Comparison of ENCODE assay signal across 18 cellular contexts in the genomic region with DNA sequence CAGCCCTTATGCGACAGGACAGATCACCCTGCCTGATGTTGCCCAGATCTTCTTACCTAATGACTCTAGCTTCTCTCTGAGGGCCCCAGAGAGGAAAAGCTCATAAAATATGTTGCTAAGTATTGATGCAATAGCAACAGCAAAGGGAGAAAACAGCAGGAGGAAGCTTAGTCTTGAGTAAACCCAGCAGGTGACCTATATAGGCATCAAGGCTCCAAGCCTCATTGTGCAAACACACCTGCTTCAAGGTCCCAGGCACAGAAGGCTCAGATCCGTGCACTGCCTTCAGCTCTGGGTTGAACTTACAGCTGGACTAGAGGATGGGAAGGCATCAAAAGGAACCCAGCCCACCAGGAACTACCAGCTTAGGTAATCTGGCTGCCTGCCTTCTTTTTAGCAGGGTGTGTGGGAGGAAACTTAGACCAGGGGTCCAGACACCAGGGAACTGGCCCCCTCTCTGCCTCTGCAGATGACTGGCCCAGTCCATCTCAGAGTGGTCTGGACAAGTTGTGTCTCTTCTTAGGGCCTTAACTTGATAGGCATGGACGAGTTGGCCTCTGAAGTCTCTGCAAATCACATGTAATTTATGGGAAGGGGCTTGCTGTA. TPM values are rescaled to one million over a fixed set of nuclear protein-coding genes. Genes with fewer than 3 reads are reported as not detected.
DNase-seq lines count a peak whose midpoint lies in the region; ATAC-seq, FAIRE-seq and TF ChIP-seq lines count a peak whose summit lies in the region.
"Had no signal": no experiment of that assay in that cellular context is flagged by ENCODE, and none has a peak within 500 bp of the region (broad histone marks: within the 10 kb centered on the region; RNA-seq: fewer than 3 reads in every experiment).

No MANE protein-coding gene starts in this region.

- peaks cover 7% of the 10 kb centered on the region; the same call in 1 of the 2 replicates for H3F3A ChIP-seq in PC-9 (ENCODE audit: insufficient read depth, low read depth)

- no peak overlapping the region for H2AFZ ChIP-seq in PC-9

- H3K4me3 ChIP-seq in PC-9 (no peak overlapping the region), pancreas (no peak overlapping the region)
- H3K4me3 ChIP-seq: breast epithelium had no signal

- FAIRE-seq in pancreas (lab: Jason Lieb, UNC), result no peak
- FAIRE-seq: GM18507 had no signal

- no TSS peak for BruUV-seq in PC-9 (replicated peaks; lab: Mats Ljungman, UMichigan)

- ATAC-seq in pancreas, result peak in 3 of 4 donors; percentile 44 to 92 (median 86)
- ATAC-seq: CD8-positive, alpha-beta T cell had no signal

- intact Hi-C loops in PC-9 (cut with micrococcal nuclease; ENCODE audit: unreplicated experiment) (no loop called here), pancreas (cut with DNase I) (no loop called here)

- peak; percentile 50 for DNase-seq in NCI-H2029 treated with DMSO at 0.1 percent for 48 hours (lab: John Stamatoyannopoulos, UW)
- peak in 1 of 2 experiments; percentile 90 for DNase-seq in PC-9
- peak in 1 of 6 donors; percentile 31 for DNase-seq in pancreas
- no peak for DNase-seq in A172 (ENCODE audit: low spot score)
- DNase-seq in amniotic stem cell (lab: John Stamatoyannopoulos, UW), result no peak
- DNase-seq in stimulated activated CD4-positive, alpha-beta T cell treated with anti-CD3 and anti-CD28 coated beads, Interleukin-2, amount 100 ng/mL, for 48 hours, result no peak
- no peak for DNase-seq in activated CD4-positive, alpha-beta T cell treated with anti-CD3 and anti-CD28 coated beads for 48 hours
- DNase-seq: CD8-positive, alpha-beta T cell; effector CD8-positive, alpha-beta T cell; GOT3; mesenchymal stem cell; nucleus accumbens had no signal

- no peak for TF ChIP-seq RAD21 in Ishikawa (IDR thresholded peaks at IDR 0.05; ENCODE audit: low read depth)

- no peaks in the 10 kb centered on the region; the same call in 1 of the 2 replicates for H3K27me3 ChIP-seq in PC-9 (ENCODE audit: insufficient read depth, low read depth)
- no peaks in the 10 kb centered on the region for H3K27me3 ChIP-seq in pancreas

- H3K9me3 ChIP-seq in PC-9 (ENCODE audit: insufficient read depth, low read depth) (no peaks in the 10 kb centered on the region), pancreas (no peaks in the 10 kb centered on the region)
- H3K9me3 ChIP-seq: breast epithelium had no signal

- WGBS in pancreas, 2 donors, result 52 to 59% methylated on average over 3 of the region's 3 CpGs

- H3K4me1 ChIP-seq in PC-9 (replicated peaks; ENCODE audit: insufficient read depth) (peaks cover 13% of the 10 kb centered on the region), pancreas (no peaks in the 10 kb centered on the region)
- H3K4me1 ChIP-seq: breast epithelium had no signal

- POLR2A ChIA-PET in PC-9 (lab: Charles Lee; ENCODE audit: unreplicated experiment), result no interaction called here

- H3K79me2 ChIP-seq in PC-9 (ENCODE audit: low read depth), result no peaks in the 10 kb centered on the region

- peak overlapping the region; percentile 43 for H3K4me2 ChIP-seq in PC-9

- H3K9me2 ChIP-seq in PC-9 (ENCODE audit: insufficient read depth), result no peaks in the 10 kb centered on the region

- H3K27ac ChIP-seq in PC-9, result no peak overlapping the region
- no peak overlapping the region for H3K27ac ChIP-seq in pancreas
- H3K27ac ChIP-seq: breast epithelium, VCaP had no signal

- no peaks in the 10 kb centered on the region for H4K20me1 ChIP-seq in PC-9 (ENCODE audit: insufficient read depth)

- CTCF ChIA-PET in PC-9 (lab: Charles Lee), result no interaction called here

- TF ChIP-seq EP300 in Ishikawa (IDR thresholded peaks at IDR 0.05; ENCODE audit: borderline replicate concordance), result no peak

- TF ChIP-seq CTCF in PC-9 (conservative IDR thresholded peaks at IDR 0.05), result no peak
- no peak for TF ChIP-seq CTCF in pancreas (IDR thresholded peaks at IDR 0.05)

- H3K36me3 ChIP-seq in PC-9 (ENCODE audit: low read depth) (no peaks in the 10 kb centered on the region), pancreas (no peaks in the 10 kb centered on the region)
- H3K36me3 ChIP-seq: breast epithelium had no signal

TF ChIP-seq in Ishikawa, 13 proteins besides CTCF, POLR2A, EP300 and RAD21:
- peak; percentile 72 for TF ChIP-seq CEBPB (IDR thresholded peaks at IDR 0.05)
- TF ChIP-seq ZBTB7A (IDR thresholded peaks at IDR 0.05; ENCODE audit: low read depth), result no peak
- peak; percentile 50; the same call in 1 of the 2 replicates for TF ChIP-seq TCF12 (IDR thresholded peaks at IDR 0.05; ENCODE audit: low read depth)

RNA-seq across cellular contexts. Expression of a gene that starts 34.4 kb away (rescaled TPM):
- total RNA-seq in PC-9 (2021), result not detected in 2 replicates
- total RNA-seq in pancreas, result under 1 TPM in 3 of 6 donors, not detected in 3; 0.06 to 0.31 (median 0.09) TPM
- polyA plus RNA-seq in pancreas, result under 1 TPM; 0.34 to 0.40 TPM
- 0.53 TPM in 1 of 2 replicates, not detected in the other for total RNA-seq in A172 (2014; rRNA removed; shearing (Covaris generic))
- total RNA-seq: breast epithelium; CD8-positive, alpha-beta T cell; fibroblast of villous mesenchyme had no signal

RNA-seq across cellular contexts. Expression of a gene that starts 50.5 kb away (rescaled TPM):
- total RNA-seq in PC-9 (2021) (not detected in 2 replicates), pancreas (not detected)
- not detected for polyA plus RNA-seq in pancreas
- not detected in 2 replicates for total RNA-seq in A172 (2014; rRNA removed; shearing (Covaris generic))
- total RNA-seq: breast epithelium; CD8-positive, alpha-beta T cell; fibroblast of villous mesenchyme; skeletal muscle tissue had no signal
